11 cellular contexts compared by ENCODE assay signal in genomic region chr1:148743726-148744720, GRCh38. TPM values are rescaled to one million over a fixed set of nuclear protein-coding genes. Genes with fewer than 3 reads are reported as not detected.
A peak's percentile ranks its signal among the peaks of the same experiment; 100 is the strongest.
DNase-seq lines count a peak whose midpoint lies in the region; ATAC-seq and TF ChIP-seq lines count a peak whose summit lies in the region.
"Not testable (repeated sequence)": the region's sequence is repeated elsewhere in the genome, so short reads cannot be mapped to it uniquely, and the experiment has no call there.
"Had no signal": no experiment of that assay in that cellular context is flagged by ENCODE, and none has a peak within 500 bp of the region (broad histone marks: within the 10 kb centered on the region; RNA-seq: fewer than 3 reads in every experiment).

No MANE protein-coding gene starts in this region.

- WGBS in psoas muscle, 3 donors: no CpG with 5 or more reads among the region's 9 CpGs

- not testable (repeated sequence) for H3K27ac Mint-ChIP-seq in activated CD8-positive, alpha-beta memory T cell treated with anti-CD3 and anti-CD28 coated beads, Interleukin-2, amount 10 ng/mL, durations not matched to agents 7 days and 5 days

- not testable (repeated sequence) for TF ChIP-seq CTCF in psoas muscle (IDR thresholded peaks at IDR 0.05)

- not testable (repeated sequence) for H3K4me1 ChIP-seq in psoas muscle

- H3K27me3 ChIP-seq in psoas muscle (ENCODE audit: insufficient read depth in 3 of 3, low read length in 2 of 3): not testable (repeated sequence)

- not testable (repeated sequence) for H3K36me3 Mint-ChIP-seq in activated CD8-positive, alpha-beta memory T cell treated with anti-CD3 and anti-CD28 coated beads, Interleukin-2, amount 10 ng/mL, durations not matched to agents 7 days and 5 days

- not testable (repeated sequence) for H3K36me3 ChIP-seq in psoas muscle (ENCODE audit: insufficient read depth in 1 of 2, low read depth in 1 of 2)

- not testable (repeated sequence) for H3K27ac ChIP-seq in psoas muscle

- CTCF ChIA-PET in activated CD8-positive, alpha-beta memory T cell treated with anti-CD3 and anti-CD28 coated beads, Interleukin-2, amount 10 ng/mL, durations not matched to agents 7 days and 5 days (lab: Charles Lee): not testable (repeated sequence)

- ATAC-seq in GM18868 (IDR thresholded peaks at IDR 0.05; ENCODE audit: unreplicated experiment): peak; percentile 75
- ATAC-seq in GM21447 (IDR thresholded peaks at IDR 0.05; ENCODE audit: unreplicated experiment): peak; percentile 59
- peak; percentile 64 for ATAC-seq in HG02763 (IDR thresholded peaks at IDR 0.05; ENCODE audit: unreplicated experiment)
- ATAC-seq in HG03354 (IDR thresholded peaks at IDR 0.05; ENCODE audit: poor library complexity, severe bottlenecking, unreplicated experiment): peak; percentile 47
- ATAC-seq in activated CD8-positive, alpha-beta memory T cell treated with anti-CD3 and anti-CD28 coated beads, Interleukin-2, amount 10 ng/mL, durations not matched to agents 7 days and 5 days: peak; percentile 25
- peak; percentile 70 for ATAC-seq in left colon
- peak; percentile 44 to 55 (median 52) for ATAC-seq in psoas muscle

- H3K4me1 Mint-ChIP-seq in activated CD8-positive, alpha-beta memory T cell treated with anti-CD3 and anti-CD28 coated beads, Interleukin-2, amount 10 ng/mL, durations not matched to agents 7 days and 5 days: not testable (repeated sequence)

- DNase-seq in activated CD8-positive, alpha-beta memory T cell treated with anti-CD3 and anti-CD28 coated beads, Interleukin-2, amount 10 ng/mL, durations not matched to agents 7 days and 5 days; left colon; psoas muscle: not testable (repeated sequence)

- H3K27me3 Mint-ChIP-seq in activated CD8-positive, alpha-beta memory T cell treated with anti-CD3 and anti-CD28 coated beads, Interleukin-2, amount 10 ng/mL, durations not matched to agents 7 days and 5 days: not testable (repeated sequence)

- not testable (repeated sequence) for H3K9me3 Mint-ChIP-seq in activated CD8-positive, alpha-beta memory T cell treated with anti-CD3 and anti-CD28 coated beads, Interleukin-2, amount 10 ng/mL, durations not matched to agents 7 days and 5 days (ENCODE audit: low read depth)

- H3K4me3 Mint-ChIP-seq in activated CD8-positive, alpha-beta memory T cell treated with anti-CD3 and anti-CD28 coated beads, Interleukin-2, amount 10 ng/mL, durations not matched to agents 7 days and 5 days: not testable (repeated sequence)

- intact Hi-C loops in left colon (cut with DNase I, micrococcal nuclease); psoas muscle (cut with DNase I): not testable (repeated sequence)

- H3K9me3 ChIP-seq in psoas muscle: not testable (repeated sequence)

- H3K4me3 ChIP-seq in psoas muscle: not testable (repeated sequence)

RNA-seq across cellular contexts. Expression of gene NUDT4B, which starts 4.6 kb away (rescaled TPM):
- under 1 TPM in 1 of 2 experiments, not detected in 1; 0.84 TPM for total RNA-seq in activated CD8-positive, alpha-beta memory T cell treated with anti-CD3 and anti-CD28 coated beads, Interleukin-2, amount 10 ng/mL, durations not matched to agents 7 days and 5 days
- total RNA-seq in left colon (1 to 10 TPM in 1 of 2 donors, not detected in 1; 1.3 TPM), psoas muscle (1 to 10 TPM in 1 of 4 donors, under 1 TPM in 2, not detected in 1; 0.45 to 1.5 (median 0.84) TPM)
- 10 to 100 TPM; 10.2 to 29.8 (median 12.5) TPM for polyA plus RNA-seq in psoas muscle
- total RNA-seq: endothelial cell of umbilical vein, MCF 10A, osteocyte, T-helper 17 cell had no signal

Comparison
In these comparisons a context has a peak if more than half of its experiments do, and no peak if none do; other contexts are left out.
1. ATAC-seq: peak in every context shown above with its lines; median percentile 75 in GM18868; 70 in left colon; 64 in HG02763; 59 in GM21447; 52 in psoas muscle; 47 in HG03354; 25 in activated CD8-positive, alpha-beta memory T cell treated with anti-CD3 and anti-CD28 coated beads, Interleukin-2, amount 10 ng/mL, durations not matched to agents 7 days and 5 days.